11 cellular contexts compared by ENCODE assay signal in genomic region chr4:139184129-139184528, GRCh38. TPM values are rescaled to one million over a fixed set of nuclear protein-coding genes. Genes with fewer than 3 reads are reported as not detected.
A peak's percentile ranks its signal among the peaks of the same experiment; 100 is the strongest.
DNase-seq lines count a peak whose midpoint lies in the region; ATAC-seq and TF ChIP-seq lines count a peak whose summit lies in the region.
"Had no signal": no experiment of that assay in that cellular context is flagged by ENCODE, and none has a peak within 500 bp of the region (broad histone marks: within the 10 kb centered on the region; RNA-seq: fewer than 3 reads in every experiment).

No MANE protein-coding gene starts in this region.

- peak; percentile 67 for ATAC-seq in GM18907 (IDR thresholded peaks at IDR 0.05; ENCODE audit: unreplicated experiment)
- ATAC-seq in PC-3: peak; percentile 76
- ATAC-seq in HG03097 (IDR thresholded peaks at IDR 0.05; ENCODE audit: low FRiP score, unreplicated experiment): no peak
- ATAC-seq in omental fat pad (ENCODE audit: low FRiP score): no peak

- no peaks in the 10 kb centered on the region for H3K4me1 ChIP-seq in PC-3 (ENCODE audit: insufficient read depth, low read length)

- no peaks in the 10 kb centered on the region for H3K27me3 ChIP-seq in PC-3 (ENCODE audit: low read length)

- no peaks in the 10 kb centered on the region for H3K4me1 Mint-ChIP-seq in activated CD4-positive, alpha-beta memory T cell treated with anti-CD3 and anti-CD28 coated beads for 36 hours (ENCODE audit: low read depth)

- no peak overlapping the region for H3K4me2 ChIP-seq in PC-3 (ENCODE audit: low read length)

- no peak overlapping the region for H3K27ac ChIP-seq in PC-3 (ENCODE audit: low read length)

- no peak overlapping the region for H2AFZ ChIP-seq in PC-3 (ENCODE audit: low read length)

- DNase-seq in AG09319 (ENCODE audit: extremely low read depth, low read depth): no peak
- peak; percentile 31 for DNase-seq in PC-3
- peak; percentile 70 for DNase-seq in fibroblast of mammary gland (ENCODE audit: low read depth)
- DNase-seq in activated CD4-positive, alpha-beta memory T cell treated with anti-CD3 and anti-CD28 coated beads for 36 hours: no peak
- no peak for DNase-seq in omental fat pad (ENCODE audit: low spot score)
- no peak for DNase-seq in medulla oblongata (ENCODE audit: extremely low spot score)
- DNase-seq: activated naive CD4-positive, alpha-beta T cell treated with Interleukin-2 at 50 U/mL for 16 hours; SHP77 had no signal

- peaks cover 3% of the 10 kb centered on the region for H3K27me3 Mint-ChIP-seq in activated CD4-positive, alpha-beta memory T cell treated with anti-CD3 and anti-CD28 coated beads for 36 hours

- H3K36me3 Mint-ChIP-seq in activated CD4-positive, alpha-beta memory T cell treated with anti-CD3 and anti-CD28 coated beads for 36 hours: no peaks in the 10 kb centered on the region

- H3K4me3 Mint-ChIP-seq in activated CD4-positive, alpha-beta memory T cell treated with anti-CD3 and anti-CD28 coated beads for 36 hours: no peak overlapping the region

- no peaks in the 10 kb centered on the region for H3K9me3 Mint-ChIP-seq in activated CD4-positive, alpha-beta memory T cell treated with anti-CD3 and anti-CD28 coated beads for 36 hours

- intact Hi-C loops in PC-3 (cut with micrococcal nuclease): loop anchor here (2.0 kb wide), 2 partner anchors 45 to 113 kb away; no protein-coding TSS in a partner anchor
- intact Hi-C loops in activated CD4-positive, alpha-beta memory T cell treated with anti-CD3 and anti-CD28 coated beads for 36 hours (cut with micrococcal nuclease): no loop called here

- H3F3A ChIP-seq in PC-3 (ENCODE audit: low read length, unreplicated experiment): no peaks in the 10 kb centered on the region

- H3K9me2 ChIP-seq in PC-3 (replicated peaks; ENCODE audit: low read length): no peaks in the 10 kb centered on the region

- TF ChIP-seq CTCF in AG09319 (IDR thresholded peaks at IDR 0.05; ENCODE audit: low read depth, low read length): peak; percentile 33
- TF ChIP-seq CTCF in PC-3 (conservative IDR thresholded peaks at IDR 0.05; ENCODE audit: low read depth, low read length): peak; percentile 39; the same call in 1 of the 2 replicates
- peak; percentile 37 for TF ChIP-seq CTCF in fibroblast of mammary gland (conservative IDR thresholded peaks at IDR 0.05; ENCODE audit: control insufficient read depth, insufficient read depth, low read depth, low read length)
- no peak for TF ChIP-seq CTCF in omental fat pad (IDR thresholded peaks at IDR 0.05)

- CTCF ChIA-PET in PC-3 (lab: Charles Lee): no interaction called here
- CTCF ChIA-PET in activated CD4-positive, alpha-beta memory T cell treated with anti-CD3 and anti-CD28 coated beads for 36 hours (lab: Charles Lee): no interaction called here

- BruUV-seq in PC-3 (replicated peaks; lab: Mats Ljungman, UMichigan): no TSS peak

- H3K27ac Mint-ChIP-seq in activated CD4-positive, alpha-beta memory T cell treated with anti-CD3 and anti-CD28 coated beads for 36 hours: no peak overlapping the region

- H3K36me3 ChIP-seq in PC-3 (ENCODE audit: low read depth, low read length): no peaks in the 10 kb centered on the region; the same call in 1 of the 2 replicates

- POLR2A ChIA-PET in PC-3 (lab: Charles Lee; ENCODE audit: unreplicated experiment): no interaction called here
- POLR2A ChIA-PET in activated CD4-positive, alpha-beta memory T cell treated with anti-CD3 and anti-CD28 coated beads for 36 hours (lab: Charles Lee): no interaction called here

- H3K79me2 ChIP-seq in PC-3 (ENCODE audit: low read length): no peaks in the 10 kb centered on the region

- no peaks in the 10 kb centered on the region for H4K20me1 ChIP-seq in PC-3 (ENCODE audit: low read length)

- H3K9me3 ChIP-seq in PC-3 (ENCODE audit: low read length): no peaks in the 10 kb centered on the region

- no peak overlapping the region for H3K4me3 ChIP-seq in PC-3 (ENCODE audit: low read length)
- no peak overlapping the region for H3K4me3 ChIP-seq in fibroblast of mammary gland (ENCODE audit: control insufficient read depth, low read depth, low read length)
- H3K4me3 ChIP-seq: lung had no signal

- no peak overlapping the region for H3K9ac ChIP-seq in PC-3 (ENCODE audit: low read length)

RNA-seq across cellular contexts. Expression of gene ELF2, which starts 7.1 kb away (rescaled TPM):
- 18.5 and 20.4 TPM in 2 replicates for total RNA-seq in PC-3 (2014; rRNA removed)
- total RNA-seq in activated CD4-positive, alpha-beta memory T cell treated with anti-CD3 and anti-CD28 coated beads for 36 hours: 10 to 100 TPM; 24.2 to 29.7 TPM
- 10 to 100 TPM; 39.0 to 89.5 (median 48.7) TPM for total RNA-seq in omental fat pad

Comparison
In these comparisons a context has a peak if more than half of its experiments do, and no peak if none do; other contexts are left out.
1. DNase-seq: peak in PC-3 (single experiment) and fibroblast of mammary gland (single experiment); none in AG09319 (single experiment), activated CD4-positive, alpha-beta memory T cell treated with anti-CD3 and anti-CD28 coated beads for 36 hours (single experiment), omental fat pad (single experiment) and medulla oblongata (single experiment).
2. CTCF ChIP-seq: peak in AG09319 (single experiment), PC-3 (single experiment) and fibroblast of mammary gland (single experiment); none in omental fat pad (0 of 3).
3. ATAC-seq: peak in GM18907 (single experiment) and PC-3 (single experiment); none in HG03097 (single experiment) and omental fat pad (single experiment).